In the genomic region with DNA sequence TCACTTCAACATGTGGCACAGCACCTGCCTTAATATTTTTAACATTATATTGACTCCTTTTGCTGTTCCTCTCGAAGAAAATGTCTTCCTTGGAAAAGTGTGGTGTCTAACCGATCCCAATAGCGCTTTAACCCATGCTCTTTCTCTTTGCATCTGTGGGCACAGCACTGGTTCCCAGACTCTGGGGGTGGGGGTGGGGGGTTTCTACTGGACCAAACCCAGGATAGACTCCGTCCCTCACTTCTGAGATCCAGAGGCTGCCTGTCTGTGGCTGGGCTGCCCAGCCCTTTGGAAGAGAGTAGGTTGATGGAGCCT, we compare ENCODE assay signal across 2 cellular contexts.
TF ChIP-seq lines count a peak whose summit lies in the region.

No MANE protein-coding gene starts in this region.

TF ChIP-seq in liver, 16 proteins besides CTCF, POLR2A, EP300 and RAD21:
- TF ChIP-seq HNF4G (IDR thresholded peaks at IDR 0.05): no peak
- TF ChIP-seq FOXA1 (IDR thresholded peaks at IDR 0.05): no peak
- TF ChIP-seq, protein P1, sequence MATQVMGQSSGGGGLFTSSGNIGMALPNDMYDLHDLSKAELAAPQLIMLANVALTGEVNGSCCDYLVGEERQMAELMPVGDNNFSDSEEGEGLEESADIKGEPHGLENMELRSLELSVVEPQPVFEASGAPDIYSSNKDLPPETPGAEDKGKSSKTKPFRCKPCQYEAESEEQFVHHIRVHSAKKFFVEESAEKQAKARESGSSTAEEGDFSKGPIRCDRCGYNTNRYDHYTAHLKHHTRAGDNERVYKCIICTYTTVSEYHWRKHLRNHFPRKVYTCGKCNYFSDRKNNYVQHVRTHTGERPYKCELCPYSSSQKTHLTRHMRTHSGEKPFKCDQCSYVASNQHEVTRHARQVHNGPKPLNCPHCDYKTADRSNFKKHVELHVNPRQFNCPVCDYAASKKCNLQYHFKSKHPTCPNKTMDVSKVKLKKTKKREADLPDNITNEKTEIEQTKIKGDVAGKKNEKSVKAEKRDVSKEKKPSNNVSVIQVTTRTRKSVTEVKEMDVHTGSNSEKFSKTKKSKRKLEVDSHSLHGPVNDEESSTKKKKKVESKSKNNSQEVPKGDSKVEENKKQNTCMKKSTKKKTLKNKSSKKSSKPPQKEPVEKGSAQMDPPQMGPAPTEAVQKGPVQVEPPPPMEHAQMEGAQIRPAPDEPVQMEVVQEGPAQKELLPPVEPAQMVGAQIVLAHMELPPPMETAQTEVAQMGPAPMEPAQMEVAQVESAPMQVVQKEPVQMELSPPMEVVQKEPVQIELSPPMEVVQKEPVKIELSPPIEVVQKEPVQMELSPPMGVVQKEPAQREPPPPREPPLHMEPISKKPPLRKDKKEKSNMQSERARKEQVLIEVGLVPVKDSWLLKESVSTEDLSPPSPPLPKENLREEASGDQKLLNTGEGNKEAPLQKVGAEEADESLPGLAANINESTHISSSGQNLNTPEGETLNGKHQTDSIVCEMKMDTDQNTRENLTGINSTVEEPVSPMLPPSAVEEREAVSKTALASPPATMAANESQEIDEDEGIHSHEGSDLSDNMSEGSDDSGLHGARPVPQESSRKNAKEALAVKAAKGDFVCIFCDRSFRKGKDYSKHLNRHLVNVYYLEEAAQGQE (IDR thresholded peaks at IDR 0.05): no peak
- TF ChIP-seq, protein P2, sequence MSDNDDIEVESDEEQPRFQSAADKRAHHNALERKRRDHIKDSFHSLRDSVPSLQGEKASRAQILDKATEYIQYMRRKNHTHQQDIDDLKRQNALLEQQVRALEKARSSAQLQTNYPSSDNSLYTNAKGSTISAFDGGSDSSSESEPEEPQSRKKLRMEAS (IDR thresholded peaks at IDR 0.05): no peak
- TF ChIP-seq SP1 (IDR thresholded peaks at IDR 0.05): no peak
- no peak for TF ChIP-seq JUND (IDR thresholded peaks at IDR 0.05)
- TF ChIP-seq TAF1 (conservative IDR thresholded peaks at IDR 0.05): no peak
- TF ChIP-seq, protein P3, sequence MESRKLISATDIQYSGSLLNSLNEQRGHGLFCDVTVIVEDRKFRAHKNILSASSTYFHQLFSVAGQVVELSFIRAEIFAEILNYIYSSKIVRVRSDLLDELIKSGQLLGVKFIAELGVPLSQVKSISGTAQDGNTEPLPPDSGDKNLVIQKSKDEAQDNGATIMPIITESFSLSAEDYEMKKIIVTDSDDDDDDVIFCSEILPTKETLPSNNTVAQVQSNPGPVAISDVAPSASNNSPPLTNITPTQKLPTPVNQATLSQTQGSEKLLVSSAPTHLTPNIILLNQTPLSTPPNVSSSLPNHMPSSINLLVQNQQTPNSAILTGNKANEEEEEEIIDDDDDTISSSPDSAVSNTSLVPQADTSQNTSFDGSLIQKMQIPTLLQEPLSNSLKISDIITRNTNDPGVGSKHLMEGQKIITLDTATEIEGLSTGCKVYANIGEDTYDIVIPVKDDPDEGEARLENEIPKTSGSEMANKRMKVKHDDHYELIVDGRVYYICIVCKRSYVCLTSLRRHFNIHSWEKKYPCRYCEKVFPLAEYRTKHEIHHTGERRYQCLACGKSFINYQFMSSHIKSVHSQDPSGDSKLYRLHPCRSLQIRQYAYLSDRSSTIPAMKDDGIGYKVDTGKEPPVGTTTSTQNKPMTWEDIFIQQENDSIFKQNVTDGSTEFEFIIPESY (IDR thresholded peaks at IDR 0.05): no peak
- no peak for TF ChIP-seq RXRA (IDR thresholded peaks at IDR 0.05)

TF ChIP-seq in HepG2, 621 proteins besides CTCF, POLR2A, EP300 and RAD21:
- TF ChIP-seq, protein P4, sequence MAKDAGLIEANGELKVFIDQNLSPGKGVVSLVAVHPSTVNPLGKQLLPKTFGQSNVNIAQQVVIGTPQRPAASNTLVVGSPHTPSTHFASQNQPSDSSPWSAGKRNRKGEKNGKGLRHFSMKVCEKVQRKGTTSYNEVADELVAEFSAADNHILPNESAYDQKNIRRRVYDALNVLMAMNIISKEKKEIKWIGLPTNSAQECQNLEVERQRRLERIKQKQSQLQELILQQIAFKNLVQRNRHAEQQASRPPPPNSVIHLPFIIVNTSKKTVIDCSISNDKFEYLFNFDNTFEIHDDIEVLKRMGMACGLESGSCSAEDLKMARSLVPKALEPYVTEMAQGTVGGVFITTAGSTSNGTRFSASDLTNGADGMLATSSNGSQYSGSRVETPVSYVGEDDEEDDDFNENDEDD (CRISPR knock-in tag; IDR thresholded peaks at IDR 0.05; ENCODE audit: borderline replicate concordance): no peak
- TF ChIP-seq, protein P5, sequence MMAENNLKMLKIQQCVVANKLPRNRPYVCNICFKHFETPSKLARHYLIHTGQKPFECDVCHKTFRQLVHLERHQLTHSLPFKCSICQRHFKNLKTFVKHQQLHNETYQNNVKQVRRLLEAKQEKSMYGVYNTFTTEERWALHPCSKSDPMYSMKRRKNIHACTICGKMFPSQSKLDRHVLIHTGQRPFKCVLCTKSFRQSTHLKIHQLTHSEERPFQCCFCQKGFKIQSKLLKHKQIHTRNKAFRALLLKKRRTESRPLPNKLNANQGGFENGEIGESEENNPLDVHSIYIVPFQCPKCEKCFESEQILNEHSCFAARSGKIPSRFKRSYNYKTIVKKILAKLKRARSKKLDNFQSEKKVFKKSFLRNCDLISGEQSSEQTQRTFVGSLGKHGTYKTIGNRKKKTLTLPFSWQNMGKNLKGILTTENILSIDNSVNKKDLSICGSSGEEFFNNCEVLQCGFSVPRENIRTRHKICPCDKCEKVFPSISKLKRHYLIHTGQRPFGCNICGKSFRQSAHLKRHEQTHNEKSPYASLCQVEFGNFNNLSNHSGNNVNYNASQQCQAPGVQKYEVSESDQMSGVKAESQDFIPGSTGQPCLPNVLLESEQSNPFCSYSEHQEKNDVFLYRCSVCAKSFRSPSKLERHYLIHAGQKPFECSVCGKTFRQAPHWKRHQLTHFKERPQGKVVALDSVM (CRISPR knock-in tag; IDR thresholded peaks at IDR 0.05): no peak
- TF ChIP-seq, protein P6, sequence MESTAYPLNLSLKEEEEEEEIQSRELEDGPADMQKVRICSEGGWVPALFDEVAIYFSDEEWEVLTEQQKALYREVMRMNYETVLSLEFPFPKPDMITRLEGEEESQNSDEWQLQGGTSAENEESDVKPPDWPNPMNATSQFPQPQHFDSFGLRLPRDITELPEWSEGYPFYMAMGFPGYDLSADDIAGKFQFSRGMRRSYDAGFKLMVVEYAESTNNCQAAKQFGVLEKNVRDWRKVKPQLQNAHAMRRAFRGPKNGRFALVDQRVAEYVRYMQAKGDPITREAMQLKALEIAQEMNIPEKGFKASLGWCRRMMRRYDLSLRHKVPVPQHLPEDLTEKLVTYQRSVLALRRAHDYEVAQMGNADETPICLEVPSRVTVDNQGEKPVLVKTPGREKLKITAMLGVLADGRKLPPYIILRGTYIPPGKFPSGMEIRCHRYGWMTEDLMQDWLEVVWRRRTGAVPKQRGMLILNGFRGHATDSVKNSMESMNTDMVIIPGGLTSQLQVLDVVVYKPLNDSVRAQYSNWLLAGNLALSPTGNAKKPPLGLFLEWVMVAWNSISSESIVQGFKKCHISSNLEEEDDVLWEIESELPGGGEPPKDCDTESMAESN (CRISPR knock-in tag; conservative IDR thresholded peaks at IDR 0.05): no peak
- TF ChIP-seq, protein P7, sequence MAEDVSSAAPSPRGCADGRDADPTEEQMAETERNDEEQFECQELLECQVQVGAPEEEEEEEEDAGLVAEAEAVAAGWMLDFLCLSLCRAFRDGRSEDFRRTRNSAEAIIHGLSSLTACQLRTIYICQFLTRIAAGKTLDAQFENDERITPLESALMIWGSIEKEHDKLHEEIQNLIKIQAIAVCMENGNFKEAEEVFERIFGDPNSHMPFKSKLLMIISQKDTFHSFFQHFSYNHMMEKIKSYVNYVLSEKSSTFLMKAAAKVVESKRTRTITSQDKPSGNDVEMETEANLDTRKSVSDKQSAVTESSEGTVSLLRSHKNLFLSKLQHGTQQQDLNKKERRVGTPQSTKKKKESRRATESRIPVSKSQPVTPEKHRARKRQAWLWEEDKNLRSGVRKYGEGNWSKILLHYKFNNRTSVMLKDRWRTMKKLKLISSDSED (CRISPR knock-in tag; IDR thresholded peaks at IDR 0.05): no peak
- no peak for TF ChIP-seq MZF1 (CRISPR knock-in tag; IDR thresholded peaks at IDR 0.05; ENCODE audit: borderline replicate concordance)
- TF ChIP-seq ZNF614 (CRISPR knock-in tag; IDR thresholded peaks at IDR 0.05; ENCODE audit: borderline replicate concordance): no peak
- TF ChIP-seq MAZ (IDR thresholded peaks at IDR 0.05; ENCODE audit: borderline replicate concordance, low read depth, low read length): no peak
- TF ChIP-seq MAZ (CRISPR knock-in tag; IDR thresholded peaks at IDR 0.05; ENCODE audit: low read depth): no peak
- TF ChIP-seq RBM39 (IDR thresholded peaks at IDR 0.05; ENCODE audit: low read depth, low read length, poor library complexity, severe bottlenecking): no peak
- TF ChIP-seq IKZF4 (CRISPR knock-in tag; IDR thresholded peaks at IDR 0.05; ENCODE audit: borderline replicate concordance, low read depth, not compliant biosample characterization): no peak
- TF ChIP-seq ZNF850 (CRISPR knock-in tag; conservative IDR thresholded peaks at IDR 0.05): no peak
- TF ChIP-seq, protein P8, sequence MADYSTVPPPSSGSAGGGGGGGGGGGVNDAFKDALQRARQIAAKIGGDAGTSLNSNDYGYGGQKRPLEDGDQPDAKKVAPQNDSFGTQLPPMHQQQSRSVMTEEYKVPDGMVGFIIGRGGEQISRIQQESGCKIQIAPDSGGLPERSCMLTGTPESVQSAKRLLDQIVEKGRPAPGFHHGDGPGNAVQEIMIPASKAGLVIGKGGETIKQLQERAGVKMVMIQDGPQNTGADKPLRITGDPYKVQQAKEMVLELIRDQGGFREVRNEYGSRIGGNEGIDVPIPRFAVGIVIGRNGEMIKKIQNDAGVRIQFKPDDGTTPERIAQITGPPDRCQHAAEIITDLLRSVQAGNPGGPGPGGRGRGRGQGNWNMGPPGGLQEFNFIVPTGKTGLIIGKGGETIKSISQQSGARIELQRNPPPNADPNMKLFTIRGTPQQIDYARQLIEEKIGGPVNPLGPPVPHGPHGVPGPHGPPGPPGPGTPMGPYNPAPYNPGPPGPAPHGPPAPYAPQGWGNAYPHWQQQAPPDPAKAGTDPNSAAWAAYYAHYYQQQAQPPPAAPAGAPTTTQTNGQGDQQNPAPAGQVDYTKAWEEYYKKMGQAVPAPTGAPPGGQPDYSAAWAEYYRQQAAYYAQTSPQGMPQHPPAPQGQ (CRISPR knock-in tag; IDR thresholded peaks at IDR 0.05; ENCODE audit: borderline replicate concordance): no peak
- TF ChIP-seq TBX3 (IDR thresholded peaks at IDR 0.05; ENCODE audit: borderline replicate concordance): no peak
- TF ChIP-seq RFXAP (CRISPR knock-in tag; IDR thresholded peaks at IDR 0.05; ENCODE audit: borderline replicate concordance): no peak
- no peak for TF ChIP-seq SETDB1 (CRISPR knock-in tag; IDR thresholded peaks at IDR 0.05; ENCODE audit: borderline replicate concordance)
- TF ChIP-seq MAFK (conservative IDR thresholded peaks at IDR 0.05 in 1 of 2, IDR thresholded peaks at IDR 0.05 in 1 of 2; ENCODE audit: low read length in 2 of 2): no peak
- TF ChIP-seq, protein P9, sequence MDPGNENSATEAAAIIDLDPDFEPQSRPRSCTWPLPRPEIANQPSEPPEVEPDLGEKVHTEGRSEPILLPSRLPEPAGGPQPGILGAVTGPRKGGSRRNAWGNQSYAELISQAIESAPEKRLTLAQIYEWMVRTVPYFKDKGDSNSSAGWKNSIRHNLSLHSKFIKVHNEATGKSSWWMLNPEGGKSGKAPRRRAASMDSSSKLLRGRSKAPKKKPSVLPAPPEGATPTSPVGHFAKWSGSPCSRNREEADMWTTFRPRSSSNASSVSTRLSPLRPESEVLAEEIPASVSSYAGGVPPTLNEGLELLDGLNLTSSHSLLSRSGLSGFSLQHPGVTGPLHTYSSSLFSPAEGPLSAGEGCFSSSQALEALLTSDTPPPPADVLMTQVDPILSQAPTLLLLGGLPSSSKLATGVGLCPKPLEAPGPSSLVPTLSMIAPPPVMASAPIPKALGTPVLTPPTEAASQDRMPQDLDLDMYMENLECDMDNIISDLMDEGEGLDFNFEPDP (CRISPR knock-in tag; conservative IDR thresholded peaks at IDR 0.05): no peak
- TF ChIP-seq KLF16 (CRISPR knock-in tag; IDR thresholded peaks at IDR 0.05): no peak
- TF ChIP-seq MIXL1 (CRISPR knock-in tag; IDR thresholded peaks at IDR 0.05): no peak
- TF ChIP-seq, protein P10, sequence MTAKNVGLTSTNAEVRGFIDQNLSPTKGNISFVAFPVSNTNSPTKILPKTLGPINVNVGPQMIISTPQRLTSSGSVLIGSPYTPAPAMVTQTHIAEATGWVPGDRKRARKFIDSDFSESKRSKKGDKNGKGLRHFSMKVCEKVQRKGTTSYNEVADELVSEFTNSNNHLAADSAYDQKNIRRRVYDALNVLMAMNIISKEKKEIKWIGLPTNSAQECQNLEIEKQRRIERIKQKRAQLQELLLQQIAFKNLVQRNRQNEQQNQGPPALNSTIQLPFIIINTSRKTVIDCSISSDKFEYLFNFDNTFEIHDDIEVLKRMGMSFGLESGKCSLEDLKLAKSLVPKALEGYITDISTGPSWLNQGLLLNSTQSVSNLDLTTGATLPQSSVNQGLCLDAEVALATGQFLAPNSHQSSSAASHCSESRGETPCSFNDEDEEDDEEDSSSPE (CRISPR knock-in tag; IDR thresholded peaks at IDR 0.05): no peak
- no peak for TF ChIP-seq POLR2G (IDR thresholded peaks at IDR 0.05; ENCODE audit: low read depth, low read length)
